2 cellular contexts compared by ENCODE assay signal in the genomic region with DNA sequence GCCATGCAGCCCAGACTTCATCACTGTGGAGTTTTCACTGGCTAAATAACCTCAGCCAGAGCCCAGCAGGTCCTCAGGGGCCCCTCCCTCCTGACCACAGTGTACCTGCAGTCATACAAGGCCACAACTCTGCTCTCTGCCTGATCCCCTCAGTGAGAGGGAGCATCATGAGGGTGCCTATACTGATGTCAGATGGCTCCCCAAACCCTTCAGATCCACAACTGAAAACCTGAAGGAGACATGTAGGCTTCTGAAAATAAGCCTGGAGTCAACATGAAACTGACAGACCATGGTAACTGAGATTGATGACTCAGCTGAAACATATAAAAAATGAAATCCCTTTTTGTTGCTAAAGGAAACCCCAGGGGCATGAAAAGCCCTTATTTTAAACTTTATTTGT.
TF ChIP-seq lines count a peak whose summit lies in the region.

No MANE protein-coding gene starts in this region.

TF ChIP-seq in SK-N-SH, 30 proteins besides CTCF, POLR2A, EP300 and RAD21 (continued from another document):
- 0 out of 2 replicates have a peak, but pooled peaks have one; percentile 6 for TF ChIP-seq PBX3 (IDR thresholded peaks at IDR 0.05)

TF ChIP-seq in SK-N-SH treated with all-trans-retinoic acid at 6 μM for 48 hours, 23 proteins besides CTCF, POLR2A, EP300 and RAD21 (continued from another document):
- TF ChIP-seq PATZ1 (CRISPR knock-in tag; IDR thresholded peaks at IDR 0.05; ENCODE audit: borderline replicate concordance): no peak
- no peak for TF ChIP-seq ZNF565 (CRISPR knock-in tag; conservative IDR thresholded peaks at IDR 0.05; ENCODE audit: low read depth)
- TF ChIP-seq TCF4 (CRISPR knock-in tag; IDR thresholded peaks at IDR 0.05; ENCODE audit: borderline replicate concordance): no peak
- no peak for TF ChIP-seq GLIS3 (CRISPR knock-in tag; IDR thresholded peaks at IDR 0.05)
- TF ChIP-seq, protein P1, sequence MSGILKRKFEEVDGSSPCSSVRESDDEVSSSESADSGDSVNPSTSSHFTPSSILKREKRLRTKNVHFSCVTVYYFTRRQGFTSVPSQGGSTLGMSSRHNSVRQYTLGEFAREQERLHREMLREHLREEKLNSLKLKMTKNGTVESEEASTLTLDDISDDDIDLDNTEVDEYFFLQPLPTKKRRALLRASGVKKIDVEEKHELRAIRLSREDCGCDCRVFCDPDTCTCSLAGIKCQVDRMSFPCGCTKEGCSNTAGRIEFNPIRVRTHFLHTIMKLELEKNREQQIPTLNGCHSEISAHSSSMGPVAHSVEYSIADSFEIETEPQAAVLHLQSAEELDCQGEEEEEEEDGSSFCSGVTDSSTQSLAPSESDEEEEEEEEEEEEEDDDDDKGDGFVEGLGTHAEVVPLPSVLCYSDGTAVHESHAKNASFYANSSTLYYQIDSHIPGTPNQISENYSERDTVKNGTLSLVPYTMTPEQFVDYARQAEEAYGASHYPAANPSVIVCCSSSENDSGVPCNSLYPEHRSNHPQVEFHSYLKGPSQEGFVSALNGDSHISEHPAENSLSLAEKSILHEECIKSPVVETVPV (CRISPR knock-in tag; IDR thresholded peaks at IDR 0.05): no peak
- TF ChIP-seq BACH2 (CRISPR knock-in tag; IDR thresholded peaks at IDR 0.05; ENCODE audit: borderline replicate concordance): no peak
- no peak for TF ChIP-seq ZNF8 (CRISPR knock-in tag; IDR thresholded peaks at IDR 0.05)
- no peak for TF ChIP-seq SNAI2 (CRISPR knock-in tag; IDR thresholded peaks at IDR 0.05)
- TF ChIP-seq, protein P2, sequence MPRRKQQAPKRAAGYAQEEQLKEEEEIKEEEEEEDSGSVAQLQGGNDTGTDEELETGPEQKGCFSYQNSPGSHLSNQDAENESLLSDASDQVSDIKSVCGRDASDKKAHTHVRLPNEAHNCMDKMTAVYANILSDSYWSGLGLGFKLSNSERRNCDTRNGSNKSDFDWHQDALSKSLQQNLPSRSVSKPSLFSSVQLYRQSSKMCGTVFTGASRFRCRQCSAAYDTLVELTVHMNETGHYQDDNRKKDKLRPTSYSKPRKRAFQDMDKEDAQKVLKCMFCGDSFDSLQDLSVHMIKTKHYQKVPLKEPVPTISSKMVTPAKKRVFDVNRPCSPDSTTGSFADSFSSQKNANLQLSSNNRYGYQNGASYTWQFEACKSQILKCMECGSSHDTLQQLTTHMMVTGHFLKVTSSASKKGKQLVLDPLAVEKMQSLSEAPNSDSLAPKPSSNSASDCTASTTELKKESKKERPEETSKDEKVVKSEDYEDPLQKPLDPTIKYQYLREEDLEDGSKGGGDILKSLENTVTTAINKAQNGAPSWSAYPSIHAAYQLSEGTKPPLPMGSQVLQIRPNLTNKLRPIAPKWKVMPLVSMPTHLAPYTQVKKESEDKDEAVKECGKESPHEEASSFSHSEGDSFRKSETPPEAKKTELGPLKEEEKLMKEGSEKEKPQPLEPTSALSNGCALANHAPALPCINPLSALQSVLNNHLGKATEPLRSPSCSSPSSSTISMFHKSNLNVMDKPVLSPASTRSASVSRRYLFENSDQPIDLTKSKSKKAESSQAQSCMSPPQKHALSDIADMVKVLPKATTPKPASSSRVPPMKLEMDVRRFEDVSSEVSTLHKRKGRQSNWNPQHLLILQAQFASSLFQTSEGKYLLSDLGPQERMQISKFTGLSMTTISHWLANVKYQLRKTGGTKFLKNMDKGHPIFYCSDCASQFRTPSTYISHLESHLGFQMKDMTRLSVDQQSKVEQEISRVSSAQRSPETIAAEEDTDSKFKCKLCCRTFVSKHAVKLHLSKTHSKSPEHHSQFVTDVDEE (CRISPR knock-in tag; IDR thresholded peaks at IDR 0.05): no peak
- TF ChIP-seq ZFP30 (CRISPR knock-in tag; IDR thresholded peaks at IDR 0.05): no peak
- no peak for TF ChIP-seq ZNF70 (CRISPR knock-in tag; IDR thresholded peaks at IDR 0.05)
- TF ChIP-seq CREB5 (CRISPR knock-in tag; IDR thresholded peaks at IDR 0.05; ENCODE audit: low read depth): no peak
- no peak for TF ChIP-seq RARB (CRISPR knock-in tag; IDR thresholded peaks at IDR 0.05)
- no peak for TF ChIP-seq PPARA (CRISPR knock-in tag; IDR thresholded peaks at IDR 0.05; ENCODE audit: borderline replicate concordance)
- TF ChIP-seq ISL1 (CRISPR knock-in tag; IDR thresholded peaks at IDR 0.05): no peak
- no peak for TF ChIP-seq ZFP3 (CRISPR knock-in tag; IDR thresholded peaks at IDR 0.05)
- no peak for TF ChIP-seq OSR1 (CRISPR knock-in tag; IDR thresholded peaks at IDR 0.05)
